ENCODE assay signal across 1 cellular context in the genomic region with DNA sequence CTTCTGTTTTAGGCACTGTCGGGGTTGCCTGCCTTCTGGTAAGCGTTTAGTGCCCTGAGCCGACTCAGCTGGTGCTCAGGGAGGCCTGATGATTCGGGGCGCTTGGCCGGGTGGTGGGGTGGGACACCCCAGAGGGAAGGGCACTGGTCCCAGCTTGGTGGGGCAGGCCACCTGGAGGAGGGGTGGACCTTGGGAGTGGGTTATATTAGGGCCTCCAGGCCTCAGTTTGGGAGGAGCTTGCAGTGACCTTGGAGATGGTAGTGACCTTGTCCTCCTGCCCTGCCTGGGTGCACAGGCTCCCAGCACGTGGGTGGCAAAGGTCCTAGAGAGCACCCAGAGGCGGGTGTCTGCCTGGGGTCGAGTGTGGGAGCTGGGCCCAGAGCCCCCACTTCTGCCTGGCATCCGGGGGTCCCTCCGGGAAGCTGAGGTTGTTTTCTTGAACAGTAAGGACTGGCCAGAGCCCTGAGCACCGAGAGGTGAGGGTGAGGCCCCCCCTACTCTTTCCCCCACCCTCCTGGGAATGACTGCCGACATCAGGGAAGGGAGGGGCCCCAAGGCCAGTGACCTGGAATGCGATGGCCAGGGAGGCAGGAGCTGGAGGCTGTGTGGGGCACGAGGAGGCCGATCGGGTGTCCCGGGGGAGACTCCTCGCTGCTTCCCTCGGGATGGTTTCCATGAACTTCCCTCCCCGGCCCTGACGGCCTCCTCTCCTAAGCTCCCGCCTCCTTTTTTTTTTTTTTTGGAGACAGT.
TF ChIP-seq lines count a peak whose summit lies in the region.

No MANE protein-coding gene starts in this region.

TF ChIP-seq in HepG2, 621 proteins besides CTCF, POLR2A, EP300 and RAD21 (continued from another document and continues in another):
- no peak for TF ChIP-seq GRHL1 (CRISPR knock-in tag; conservative IDR thresholded peaks at IDR 0.05)
- no peak; the same call in 1 of the 2 replicates for TF ChIP-seq ZBTB39 (CRISPR knock-in tag; IDR thresholded peaks at IDR 0.05)
- no peak for TF ChIP-seq THAP9 (CRISPR knock-in tag; IDR thresholded peaks at IDR 0.05; ENCODE audit: borderline replicate concordance)
- no peak for TF ChIP-seq ZNF558 (CRISPR knock-in tag; IDR thresholded peaks at IDR 0.05; ENCODE audit: borderline replicate concordance)
- TF ChIP-seq, protein P1, sequence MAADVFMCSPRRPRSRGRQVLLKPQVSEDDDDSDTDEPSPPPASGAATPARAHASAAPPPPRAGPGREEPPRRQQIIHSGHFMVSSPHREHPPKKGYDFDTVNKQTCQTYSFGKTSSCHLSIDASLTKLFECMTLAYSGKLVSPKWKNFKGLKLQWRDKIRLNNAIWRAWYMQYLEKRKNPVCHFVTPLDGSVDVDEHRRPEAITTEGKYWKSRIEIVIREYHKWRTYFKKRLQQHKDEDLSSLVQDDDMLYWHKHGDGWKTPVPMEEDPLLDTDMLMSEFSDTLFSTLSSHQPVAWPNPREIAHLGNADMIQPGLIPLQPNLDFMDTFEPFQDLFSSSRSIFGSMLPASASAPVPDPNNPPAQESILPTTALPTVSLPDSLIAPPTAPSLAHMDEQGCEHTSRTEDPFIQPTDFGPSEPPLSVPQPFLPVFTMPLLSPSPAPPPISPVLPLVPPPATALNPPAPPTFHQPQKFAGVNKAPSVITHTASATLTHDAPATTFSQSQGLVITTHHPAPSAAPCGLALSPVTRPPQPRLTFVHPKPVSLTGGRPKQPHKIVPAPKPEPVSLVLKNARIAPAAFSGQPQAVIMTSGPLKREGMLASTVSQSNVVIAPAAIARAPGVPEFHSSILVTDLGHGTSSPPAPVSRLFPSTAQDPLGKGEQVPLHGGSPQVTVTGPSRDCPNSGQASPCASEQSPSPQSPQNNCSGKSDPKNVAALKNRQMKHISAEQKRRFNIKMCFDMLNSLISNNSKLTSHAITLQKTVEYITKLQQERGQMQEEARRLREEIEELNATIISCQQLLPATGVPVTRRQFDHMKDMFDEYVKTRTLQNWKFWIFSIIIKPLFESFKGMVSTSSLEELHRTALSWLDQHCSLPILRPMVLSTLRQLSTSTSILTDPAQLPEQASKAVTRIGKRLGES (CRISPR knock-in tag; IDR thresholded peaks at IDR 0.05; ENCODE audit: borderline replicate concordance): no peak
- TF ChIP-seq ZNF549 (CRISPR knock-in tag; IDR thresholded peaks at IDR 0.05): no peak
- TF ChIP-seq FOXP1 (IDR thresholded peaks at IDR 0.05): no peak
- TF ChIP-seq FOXP1 (CRISPR knock-in tag; IDR thresholded peaks at IDR 0.05): peak; percentile 28; the same call in 1 of the 2 replicates
- no peak for TF ChIP-seq NFRKB (IDR thresholded peaks at IDR 0.05)
- TF ChIP-seq ZFP41 (CRISPR knock-in tag; IDR thresholded peaks at IDR 0.05; ENCODE audit: borderline replicate concordance): no peak
- TF ChIP-seq, protein P2, sequence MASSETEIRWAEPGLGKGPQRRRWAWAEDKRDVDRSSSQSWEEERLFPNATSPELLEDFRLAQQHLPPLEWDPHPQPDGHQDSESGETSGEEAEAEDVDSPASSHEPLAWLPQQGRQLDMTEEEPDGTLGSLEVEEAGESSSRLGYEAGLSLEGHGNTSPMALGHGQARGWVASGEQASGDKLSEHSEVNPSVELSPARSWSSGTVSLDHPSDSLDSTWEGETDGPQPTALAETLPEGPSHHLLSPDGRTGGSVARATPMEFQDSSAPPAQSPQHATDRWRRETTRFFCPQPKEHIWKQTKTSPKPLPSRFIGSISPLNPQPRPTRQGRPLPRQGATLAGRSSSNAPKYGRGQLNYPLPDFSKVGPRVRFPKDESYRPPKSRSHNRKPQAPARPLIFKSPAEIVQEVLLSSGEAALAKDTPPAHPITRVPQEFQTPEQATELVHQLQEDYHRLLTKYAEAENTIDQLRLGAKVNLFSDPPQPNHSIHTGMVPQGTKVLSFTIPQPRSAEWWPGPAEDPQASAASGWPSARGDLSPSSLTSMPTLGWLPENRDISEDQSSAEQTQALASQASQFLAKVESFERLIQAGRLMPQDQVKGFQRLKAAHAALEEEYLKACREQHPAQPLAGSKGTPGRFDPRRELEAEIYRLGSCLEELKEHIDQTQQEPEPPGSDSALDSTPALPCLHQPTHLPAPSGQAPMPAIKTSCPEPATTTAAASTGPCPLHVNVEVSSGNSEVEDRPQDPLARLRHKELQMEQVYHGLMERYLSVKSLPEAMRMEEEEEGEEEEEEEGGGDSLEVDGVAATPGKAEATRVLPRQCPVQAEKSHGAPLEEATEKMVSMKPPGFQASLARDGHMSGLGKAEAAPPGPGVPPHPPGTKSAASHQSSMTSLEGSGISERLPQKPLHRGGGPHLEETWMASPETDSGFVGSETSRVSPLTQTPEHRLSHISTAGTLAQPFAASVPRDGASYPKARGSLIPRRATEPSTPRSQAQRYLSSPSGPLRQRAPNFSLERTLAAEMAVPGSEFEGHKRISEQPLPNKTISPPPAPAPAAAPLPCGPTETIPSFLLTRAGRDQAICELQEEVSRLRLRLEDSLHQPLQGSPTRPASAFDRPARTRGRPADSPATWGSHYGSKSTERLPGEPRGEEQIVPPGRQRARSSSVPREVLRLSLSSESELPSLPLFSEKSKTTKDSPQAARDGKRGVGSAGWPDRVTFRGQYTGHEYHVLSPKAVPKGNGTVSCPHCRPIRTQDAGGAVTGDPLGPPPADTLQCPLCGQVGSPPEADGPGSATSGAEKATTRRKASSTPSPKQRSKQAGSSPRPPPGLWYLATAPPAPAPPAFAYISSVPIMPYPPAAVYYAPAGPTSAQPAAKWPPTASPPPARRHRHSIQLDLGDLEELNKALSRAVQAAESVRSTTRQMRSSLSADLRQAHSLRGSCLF (CRISPR knock-in tag; IDR thresholded peaks at IDR 0.05; ENCODE audit: borderline replicate concordance): no peak
- peak; percentile 22 for TF ChIP-seq TEAD3 (CRISPR knock-in tag; optimal IDR thresholded peaks at IDR 0.05; ENCODE audit: borderline replicate concordance)
- TF ChIP-seq ZFY (CRISPR knock-in tag; IDR thresholded peaks at IDR 0.05): 0 out of 2 replicates have a peak, but pooled peaks have one; percentile 20
- no peak for TF ChIP-seq AHDC1 (CRISPR knock-in tag; IDR thresholded peaks at IDR 0.05; ENCODE audit: borderline replicate concordance)
- no peak for TF ChIP-seq FOXA3 (CRISPR knock-in tag; IDR thresholded peaks at IDR 0.05)
- TF ChIP-seq, protein P3, sequence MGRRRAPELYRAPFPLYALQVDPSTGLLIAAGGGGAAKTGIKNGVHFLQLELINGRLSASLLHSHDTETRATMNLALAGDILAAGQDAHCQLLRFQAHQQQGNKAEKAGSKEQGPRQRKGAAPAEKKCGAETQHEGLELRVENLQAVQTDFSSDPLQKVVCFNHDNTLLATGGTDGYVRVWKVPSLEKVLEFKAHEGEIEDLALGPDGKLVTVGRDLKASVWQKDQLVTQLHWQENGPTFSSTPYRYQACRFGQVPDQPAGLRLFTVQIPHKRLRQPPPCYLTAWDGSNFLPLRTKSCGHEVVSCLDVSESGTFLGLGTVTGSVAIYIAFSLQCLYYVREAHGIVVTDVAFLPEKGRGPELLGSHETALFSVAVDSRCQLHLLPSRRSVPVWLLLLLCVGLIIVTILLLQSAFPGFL (CRISPR knock-in tag; IDR thresholded peaks at IDR 0.05): no peak
- no peak for TF ChIP-seq CENPT (CRISPR knock-in tag; IDR thresholded peaks at IDR 0.05; ENCODE audit: low read depth)
- TF ChIP-seq HINFP (CRISPR knock-in tag; IDR thresholded peaks at IDR 0.05; ENCODE audit: low read depth): no peak
- TF ChIP-seq SIN3A (IDR thresholded peaks at IDR 0.05; ENCODE audit: borderline replicate concordance, low read depth, low read length): no peak
- 0 out of 2 replicates have a peak, but pooled peaks have one; percentile 35 for TF ChIP-seq HDAC1 (CRISPR knock-in tag; IDR thresholded peaks at IDR 0.05)
- TF ChIP-seq PHB2 (IDR thresholded peaks at IDR 0.05; ENCODE audit: partially characterized antibody): no peak
